1 cellular context compared by ENCODE assay signal in the genomic region with DNA sequence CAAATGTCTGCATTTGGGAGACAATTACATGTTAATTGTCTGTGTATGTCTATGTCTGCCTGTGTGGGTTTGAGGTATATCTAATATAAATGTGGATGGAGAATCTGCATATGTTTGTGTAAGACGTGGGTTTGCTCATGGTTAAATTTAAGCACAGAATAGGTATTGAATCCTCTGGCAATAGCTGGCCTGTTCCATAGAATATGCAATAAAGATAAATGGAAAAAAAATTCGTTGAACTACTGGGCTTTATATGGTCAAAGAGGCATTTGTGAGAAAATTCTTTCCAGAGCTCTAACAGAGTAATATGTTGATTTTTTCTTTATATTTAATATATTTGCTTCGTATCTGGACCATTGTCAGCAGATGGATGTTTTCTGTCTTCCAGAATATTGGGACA.
TF ChIP-seq lines count a peak whose summit lies in the region.

No MANE protein-coding gene starts in this region.

TF ChIP-seq in A549, 52 proteins besides CTCF, POLR2A, EP300 and RAD21 (continued from another document):
- TF ChIP-seq, protein P1, sequence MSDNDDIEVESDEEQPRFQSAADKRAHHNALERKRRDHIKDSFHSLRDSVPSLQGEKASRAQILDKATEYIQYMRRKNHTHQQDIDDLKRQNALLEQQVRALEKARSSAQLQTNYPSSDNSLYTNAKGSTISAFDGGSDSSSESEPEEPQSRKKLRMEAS (IDR thresholded peaks at IDR 0.05), result no peak
- TF ChIP-seq EHF (CRISPR knock-in tag; IDR thresholded peaks at IDR 0.05) (no peak), RCOR1 (IDR thresholded peaks at IDR 0.05; ENCODE audit: low read depth, low read length) (no peak)
